Comparison of ENCODE assay signal across 9 cellular contexts in the genomic region with DNA sequence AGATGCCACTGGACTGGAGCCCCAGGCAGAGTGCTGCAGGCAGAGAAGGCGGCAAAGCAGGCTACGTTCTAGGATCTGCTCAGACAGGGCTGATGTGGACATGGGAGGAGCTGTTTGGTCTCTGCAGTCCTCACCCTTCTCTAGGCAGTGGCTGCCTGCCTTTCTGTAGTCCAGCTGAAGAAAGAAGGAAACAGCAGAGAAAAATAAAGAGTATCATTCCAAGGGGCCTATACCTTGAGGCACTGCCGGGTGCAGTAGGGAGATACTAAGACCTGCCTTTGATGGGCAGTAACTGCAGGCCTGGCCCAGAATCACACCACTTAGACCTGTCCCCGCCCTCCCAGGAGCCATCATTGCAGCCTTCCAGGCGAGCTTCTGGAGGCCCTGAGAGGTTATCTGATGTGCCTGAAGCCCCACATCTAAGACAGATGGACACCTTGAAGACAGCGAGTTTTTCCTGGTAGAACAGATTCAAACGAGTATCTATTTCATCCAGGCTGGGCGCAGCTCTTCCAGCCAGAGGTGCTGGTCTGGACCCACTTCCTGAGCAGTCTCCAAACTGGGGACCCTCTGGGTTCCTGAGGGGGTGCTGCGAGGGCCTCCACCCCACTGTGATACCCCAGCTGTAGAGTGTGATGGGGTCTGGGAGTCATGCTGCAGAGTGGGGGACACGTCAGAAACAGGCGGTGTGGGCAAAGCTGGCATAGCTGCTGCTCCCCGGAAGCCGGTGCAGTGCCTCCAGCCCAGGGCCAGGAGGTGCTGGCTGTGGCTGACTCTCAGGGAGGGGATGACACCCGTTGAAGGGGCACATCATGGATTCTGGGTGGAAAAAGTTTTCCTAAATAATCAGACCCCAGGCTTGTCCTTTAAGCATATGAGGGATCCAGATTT.
"Had no signal": no experiment of that assay in that cellular context is flagged by ENCODE, and none has a peak within 500 bp of the region (broad histone marks: within the 10 kb centered on the region; RNA-seq: fewer than 3 reads in every experiment).

No MANE protein-coding gene starts in this region.

- H3K4me3 Mint-ChIP-seq: activated B cell treated with CpG ODN at 0.5 μM for 24 hours, mesothelial cell of epicardium had no signal

- H3K27ac Mint-ChIP-seq: activated B cell treated with CpG ODN at 0.5 μM for 24 hours, mesothelial cell of epicardium had no signal

- ATAC-seq: gastroesophageal sphincter, right lobe of liver, SK-N-SH treated with all-trans-retinoic acid at 6 μM for 48 hours had no signal

- DNase-seq: activated B cell treated with CpG ODN at 0.5 μM for 24 hours; activated CD4-positive, alpha-beta T cell treated with anti-CD3 and anti-CD28 coated beads, Interleukin-2, amount 50 U/mL, for 1 hour; effector CD4-positive, alpha-beta T cell; stimulated activated CD4-positive, alpha-beta T cell treated with anti-CD3 and anti-CD28 coated beads, Interleukin-12 subunit alpha, Interleukin-12 subunit beta, amount 100 ng/mL, for 4 hours; stimulated activated naive CD4-positive, alpha-beta T cell had no signal

- H3K36me3 Mint-ChIP-seq: mesothelial cell of epicardium had no signal
